Comparison of ENCODE assay signal across 8 cellular contexts in genomic region chr7:67377939-67378862, GRCh38.
DNase-seq lines count a peak whose midpoint lies in the region; ATAC-seq and TF ChIP-seq lines count a peak whose summit lies in the region.

No MANE protein-coding gene starts in this region.

- H3K9me3 ChIP-seq in MM.1S (replicated peaks; ENCODE audit: insufficient read depth, low read length) = no peaks in the 10 kb centered on the region
- H3K9me3 ChIP-seq in SJSA1 (replicated peaks) = peaks cover 3% of the 10 kb centered on the region; the same call in 1 of the 2 replicates

- no peak overlapping the region for H3K4me3 ChIP-seq in H7 (ENCODE audit: insufficient read depth, low read depth, low read length)
- no peak overlapping the region for H3K4me3 ChIP-seq in MM.1S (ENCODE audit: low read length)
- H3K4me3 ChIP-seq in SJSA1 = no peak overlapping the region

- H3K9me3 Mint-ChIP-seq in progenitor cell of endocrine pancreas (ENCODE audit: low read depth) = peaks cover 7% of the 10 kb centered on the region

- no peaks in the 10 kb centered on the region for H3K36me3 Mint-ChIP-seq in progenitor cell of endocrine pancreas (ENCODE audit: insufficient read depth)

- H3K27ac Mint-ChIP-seq in progenitor cell of endocrine pancreas = no peak overlapping the region

- peaks cover 5% of the 10 kb centered on the region for H3K4me1 Mint-ChIP-seq in progenitor cell of endocrine pancreas (ENCODE audit: low read depth)

- H3F3A ChIP-seq in MM.1S (ENCODE audit: insufficient read depth, low read length) = no peaks in the 10 kb centered on the region

- H4K20me1 ChIP-seq in MM.1S (ENCODE audit: insufficient read depth, low read length) = no peaks in the 10 kb centered on the region

- H3K27me3 ChIP-seq in H7 (ENCODE audit: control insufficient read depth, insufficient read depth, low read length) = no peaks in the 10 kb centered on the region; the same call in 1 of the 2 replicates
- no peaks in the 10 kb centered on the region for H3K27me3 ChIP-seq in MM.1S (replicated peaks; ENCODE audit: insufficient read depth, low read length)
- no peaks in the 10 kb centered on the region for H3K27me3 ChIP-seq in SJSA1 (replicated peaks)

- DNase-seq in GM03348 (ENCODE audit: low spot score) = peak; percentile 86
- DNase-seq in H7 = peak; percentile 88
- peak; percentile 65 for DNase-seq in MM.1S
- peak; percentile 17 to 62 for DNase-seq in SJSA1 (ENCODE audit: low read depth in 1 of 2, low spot score in 2 of 2)
- peak; percentile 48 for DNase-seq in activated naive CD4-positive, alpha-beta T cell treated with anti-CD3 and anti-CD28 coated beads, Interleukin-2, amount 50 U/mL, for 16 hours
- DNase-seq in Right ventricle myocardium superior = peak; percentile 69
- DNase-seq in progenitor cell of endocrine pancreas (ENCODE audit: low spot score, unreplicated experiment) = peak; percentile 71

- H3K36me3 ChIP-seq in H7 (replicated peaks; ENCODE audit: control insufficient read depth, insufficient read depth, low read length) (no peaks in the 10 kb centered on the region), MM.1S (replicated peaks; ENCODE audit: insufficient read depth, low read length) (no peaks in the 10 kb centered on the region), SJSA1 (no peaks in the 10 kb centered on the region)

- ATAC-seq in Right ventricle myocardium superior (ENCODE audit: poor library complexity) (peak; percentile 79), GM19328 (IDR thresholded peaks at IDR 0.05; ENCODE audit: unreplicated experiment) (no peak)

- no peaks in the 10 kb centered on the region for H3K79me2 ChIP-seq in MM.1S (ENCODE audit: low read length)

- TF ChIP-seq CTCF in MM.1S (IDR thresholded peaks at IDR 0.05; ENCODE audit: low read length) (peak; percentile 84), progenitor cell of endocrine pancreas (IDR thresholded peaks at IDR 0.05; ENCODE audit: unreplicated experiment) (peak; percentile 89)

- H3K27ac ChIP-seq in MM.1S (ENCODE audit: low read length) = no peak overlapping the region
- no peak overlapping the region for H3K27ac ChIP-seq in SJSA1

- H3K9ac ChIP-seq in MM.1S (ENCODE audit: low read length) = no peak overlapping the region

- no peak overlapping the region for H3K4me2 ChIP-seq in MM.1S (ENCODE audit: low read depth, low read length)

- no peaks in the 10 kb centered on the region for H3K9me2 ChIP-seq in MM.1S (replicated peaks; ENCODE audit: insufficient read depth, low read length)

- H3K4me3 Mint-ChIP-seq in progenitor cell of endocrine pancreas (ENCODE audit: low read depth) = no peak overlapping the region

- peak overlapping the region; percentile 36; the same call in 1 of the 2 replicates for H2AFZ ChIP-seq in MM.1S (ENCODE audit: low read length)

- peaks cover 3% of the 10 kb centered on the region for H3K27me3 Mint-ChIP-seq in progenitor cell of endocrine pancreas

- H3K4me1 ChIP-seq in MM.1S (ENCODE audit: low read length) (no peaks in the 10 kb centered on the region), SJSA1 (replicated peaks) (no peaks in the 10 kb centered on the region)

- intact Hi-C loops in Right ventricle myocardium superior (cut with DNase I) = no loop called here
